Comparison of ENCODE assay signal across 8 cellular contexts in the genomic region with DNA sequence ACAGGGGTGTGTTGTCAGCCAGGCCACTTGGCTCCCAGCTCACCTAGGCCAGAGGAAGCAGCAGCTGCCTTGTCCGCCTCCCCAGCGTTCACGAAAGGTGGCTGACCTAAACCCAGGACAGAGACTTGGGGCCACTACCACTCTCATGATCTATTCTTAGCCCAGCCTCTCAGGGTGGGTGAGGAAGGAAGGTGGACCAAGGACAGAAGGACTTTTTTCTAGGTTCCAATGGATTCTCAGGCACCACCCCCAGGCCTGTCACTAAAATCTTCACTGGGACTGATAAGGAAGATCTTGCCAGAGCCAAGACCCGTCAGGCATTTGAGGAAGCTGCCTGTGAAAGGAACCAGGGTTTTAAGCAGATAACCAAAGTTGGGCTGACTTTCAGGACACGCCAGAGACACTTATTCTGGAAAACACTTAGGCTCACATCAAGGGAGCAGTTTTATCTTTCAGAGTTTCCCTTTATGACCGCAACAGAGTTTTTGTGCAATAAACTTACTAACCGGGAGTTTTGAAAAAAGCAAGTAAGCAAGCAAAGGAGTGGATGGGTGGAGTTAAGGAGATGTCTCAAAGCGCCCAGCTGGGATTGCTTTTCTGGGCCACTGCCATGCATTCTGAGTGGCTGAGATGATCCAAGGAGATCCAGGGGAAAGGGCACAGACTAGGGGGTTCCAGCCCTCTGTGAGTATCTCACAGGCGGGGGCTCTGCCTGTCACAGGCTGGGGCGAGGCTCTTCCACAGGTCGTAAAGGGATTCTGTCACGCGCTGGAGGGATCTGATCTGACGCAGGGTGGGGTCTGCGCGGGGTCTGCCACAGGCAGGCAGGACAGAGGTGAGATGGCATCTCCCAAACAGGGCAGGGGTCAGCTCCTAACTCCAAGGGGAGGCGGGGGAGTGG. TPM values are rescaled to one million over a fixed set of nuclear protein-coding genes. Genes with fewer than 3 reads are reported as not detected.
DNase-seq lines count a peak whose midpoint lies in the region; ATAC-seq, FAIRE-seq and TF ChIP-seq lines count a peak whose summit lies in the region.

No MANE protein-coding gene starts in this region.

- no peak for TF ChIP-seq CTCF in WI38 (IDR thresholded peaks at IDR 0.05; ENCODE audit: low read depth, low read length)
- TF ChIP-seq CTCF in neutrophil (IDR thresholded peaks at IDR 0.05) = no peak

- H3K4me1 ChIP-seq in neutrophil (ENCODE audit: control insufficient read depth in 1 of 2, insufficient read depth in 1 of 2, low read depth in 1 of 2, low read length in 1 of 2) = peaks cover 14 to 19% of the 10 kb centered on the region in 2 experiments

- H3K4me3 ChIP-seq in WI38 (ENCODE audit: low read depth, low read length) (peak overlapping the region; percentile 96), neutrophil (ENCODE audit: low read depth in 1 of 2, low read length in 1 of 2) (peak overlapping the region; percentile 71 to 85)

- peak; percentile 45 for DNase-seq in CMK (ENCODE audit: low read depth)
- DNase-seq in frontal cortex (ENCODE audit: low spot score in 2 of 2) = peak; percentile 24 to 51
- DNase-seq in NCI-H446 treated with DMSO at 0.1 percent for 48 hours (lab: John Stamatoyannopoulos, UW) = no peak
- no peak for DNase-seq in NCI-H1417 (lab: John Stamatoyannopoulos, UW)
- DNase-seq in NCI-H345 (lab: John Stamatoyannopoulos, UW) = no peak

- no peaks in the 10 kb centered on the region for H3K9me3 ChIP-seq in neutrophil

- ATAC-seq in HG03108 (IDR thresholded peaks at IDR 0.05; ENCODE audit: unreplicated experiment) = peak; percentile 5

- peaks cover 20% of the 10 kb centered on the region for H3K27me3 ChIP-seq in neutrophil

- H3K36me3 ChIP-seq in neutrophil = no peaks in the 10 kb centered on the region

- H3K27ac ChIP-seq in neutrophil = no peak overlapping the region

- FAIRE-seq in frontal cortex (lab: Jason Lieb, UNC) = no peak

RNA-seq across cellular contexts. Expression of a gene that starts 1.0 kb away (rescaled TPM):
- 9.8 TPM for total RNA-seq in frontal cortex

RNA-seq across cellular contexts. Expression of a gene that starts 26.8 kb away (rescaled TPM):
- total RNA-seq in frontal cortex = not detected

RNA-seq across cellular contexts. Expression of a gene that starts 45.5 kb away (rescaled TPM):
- total RNA-seq in frontal cortex = not detected

Comparison
In these comparisons a context has a peak if more than half of its experiments do, and no peak if none do; other contexts are left out.
1. DNase-seq: peak in CMK (single experiment) and frontal cortex (2 of 2); none in NCI-H446 treated with DMSO at 0.1 percent for 48 hours (single experiment), NCI-H1417 (0 of 3) and NCI-H345 (single experiment).